18 cellular contexts compared by ENCODE assay signal in the genomic region with DNA sequence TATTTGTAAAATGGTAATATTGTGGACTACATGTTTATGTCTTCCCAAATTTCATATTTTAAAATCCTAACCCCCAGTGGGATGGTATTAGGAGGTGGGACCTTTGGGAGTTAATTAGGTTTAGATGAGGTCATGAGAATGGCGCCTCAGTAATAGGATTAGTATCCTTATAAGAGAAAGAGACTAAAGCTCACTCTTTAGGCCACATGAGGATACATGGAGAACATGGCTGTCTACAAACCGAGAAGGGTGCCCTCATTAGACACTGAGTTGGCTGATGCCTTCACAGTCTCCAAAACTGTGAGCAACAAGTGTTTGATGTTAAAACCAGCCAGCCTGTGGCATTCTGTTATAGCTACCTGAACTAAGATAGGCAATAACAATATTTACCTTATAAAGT. TPM values are rescaled to one million over a fixed set of nuclear protein-coding genes. Genes with fewer than 3 reads are reported as not detected.
"Had no signal": no experiment of that assay in that cellular context is flagged by ENCODE, and none has a peak within 500 bp of the region (broad histone marks: within the 10 kb centered on the region; RNA-seq: fewer than 3 reads in every experiment).

No MANE protein-coding gene starts in this region.

- H3K36me3 Mint-ChIP-seq: activated CD8-positive, alpha-beta memory T cell treated with anti-CD3 and anti-CD28 coated beads, Interleukin-2, amount 10 ng/mL, durations not matched to agents 7 days and 5 days; activated naive CD8-positive, alpha-beta T cell; stimulated activated effector memory CD8-positive, alpha-beta T cell treated with anti-CD3 and anti-CD28 coated beads, Interleukin-12 subunit alpha, Interleukin-12 subunit beta, amount 100 ng/mL, for 72 hours had no signal

- ATAC-seq: activated CD8-positive, alpha-beta memory T cell treated with anti-CD3 and anti-CD28 coated beads, Interleukin-2, amount 10 ng/mL, durations not matched to agents 7 days and 5 days; lower lobe of right lung; right lobe of liver had no signal

- H3K27me3 Mint-ChIP-seq: activated CD4-positive, alpha-beta memory T cell treated with anti-CD3 and anti-CD28 coated beads, Interleukin-2, amount 10 ng/mL, durations not matched to agents 7 days and 5 days; activated CD8-positive, alpha-beta memory T cell treated with anti-CD3 and anti-CD28 coated beads, Interleukin-2, amount 10 ng/mL, durations not matched to agents 7 days and 5 days had no signal

- H3K27ac Mint-ChIP-seq: activated CD4-positive, alpha-beta memory T cell treated with anti-CD3 and anti-CD28 coated beads, Interleukin-2, amount 10 ng/mL, durations not matched to agents 7 days and 5 days; activated CD8-positive, alpha-beta memory T cell treated with anti-CD3 and anti-CD28 coated beads, Interleukin-2, amount 10 ng/mL, durations not matched to agents 7 days and 5 days; activated naive CD8-positive, alpha-beta T cell; nephron progenitor cell; stimulated activated effector memory CD8-positive, alpha-beta T cell treated with anti-CD3 and anti-CD28 coated beads, Interleukin-12 subunit alpha, Interleukin-12 subunit beta, amount 100 ng/mL, for 72 hours had no signal

- H3K36me3 ChIP-seq: cardiac muscle cell, lower lobe of right lung, prostate gland, right lobe of liver, stomach had no signal

- H3K27ac ChIP-seq: cardiac muscle cell, lower lobe of right lung, prostate gland, right lobe of liver, testis had no signal

- H3K9me3 Mint-ChIP-seq: nephron progenitor cell had no signal

- H3K4me1 ChIP-seq: lower lobe of right lung, prostate gland, right lobe of liver, testis had no signal

- H3K9me3 ChIP-seq: lower lobe of right lung, prostate gland, right lobe of liver, stomach, testis had no signal

- H3K27me3 ChIP-seq: cardiac muscle cell, right lobe of liver, stomach, testis had no signal

- H3K4me3 Mint-ChIP-seq: activated CD4-positive, alpha-beta memory T cell treated with anti-CD3 and anti-CD28 coated beads, Interleukin-2, amount 10 ng/mL, durations not matched to agents 7 days and 5 days; activated CD8-positive, alpha-beta memory T cell treated with anti-CD3 and anti-CD28 coated beads, Interleukin-2, amount 10 ng/mL, durations not matched to agents 7 days and 5 days; activated naive CD8-positive, alpha-beta T cell; nephron progenitor cell; stimulated activated effector memory CD8-positive, alpha-beta T cell treated with anti-CD3 and anti-CD28 coated beads, Interleukin-12 subunit alpha, Interleukin-12 subunit beta, amount 100 ng/mL, for 72 hours had no signal

- H3K4me3 ChIP-seq: cardiac muscle cell, lower lobe of right lung, prostate gland, right lobe of liver, stomach, testis had no signal

- DNase-seq: activated CD4-positive, alpha-beta memory T cell treated with anti-CD3 and anti-CD28 coated beads, Interleukin-2, amount 10 ng/mL, durations not matched to agents 7 days and 5 days; activated CD4-positive, CD25-positive, alpha-beta regulatory T cell; activated CD8-positive, alpha-beta memory T cell treated with anti-CD3 and anti-CD28 coated beads, Interleukin-2, amount 10 ng/mL, durations not matched to agents 7 days and 5 days; dermis blood vessel endothelial cell; effector memory CD4-positive, alpha-beta T cell; hippocampal formation; islet precursor cell; lower lobe of right lung; midbrain; nephron progenitor cell; right lobe of liver; stimulated activated CD4-positive, alpha-beta T cell treated with anti-CD3 and anti-CD28 coated beads, Interleukin-4, amount 100 ng/mL, for 24 hours; stomach; testis had no signal

RNA-seq across cellular contexts. Expression of a gene that starts 58.3 kb away (rescaled TPM):
- total RNA-seq: activated CD4-positive, alpha-beta memory T cell treated with anti-CD3 and anti-CD28 coated beads, Interleukin-2, amount 10 ng/mL, durations not matched to agents 7 days and 5 days; activated CD8-positive, alpha-beta memory T cell treated with anti-CD3 and anti-CD28 coated beads, Interleukin-2, amount 10 ng/mL, durations not matched to agents 7 days and 5 days had no signal
